ENCODE assay signal across 1 cellular context in genomic region chr10:124708246-124708779, GRCh38.
TF ChIP-seq lines count a peak whose summit lies in the region.

No MANE protein-coding gene starts in this region.

TF ChIP-seq in HepG2, 621 proteins besides CTCF, POLR2A, EP300 and RAD21 (continued from another document and continues in another):
- no peak for TF ChIP-seq ZUFSP (CRISPR knock-in tag; IDR thresholded peaks at IDR 0.05; ENCODE audit: borderline replicate concordance)
- no peak for TF ChIP-seq POLR2G (IDR thresholded peaks at IDR 0.05; ENCODE audit: low read depth, low read length)
- peak; percentile 49; the same call in 1 of the 2 replicates for TF ChIP-seq ZNF280D (CRISPR knock-in tag; IDR thresholded peaks at IDR 0.05)
- peak; percentile 29; the same call in 1 of the 2 replicates for TF ChIP-seq RFXAP (CRISPR knock-in tag; IDR thresholded peaks at IDR 0.05; ENCODE audit: borderline replicate concordance)
- TF ChIP-seq ZNF652 (CRISPR knock-in tag; IDR thresholded peaks at IDR 0.05; ENCODE audit: borderline replicate concordance, low read depth), result no peak; the same call in 1 of the 2 replicates
- TF ChIP-seq GATA4 (IDR thresholded peaks at IDR 0.05; ENCODE audit: borderline replicate concordance, low read depth), result no peak
- TF ChIP-seq DDIT3 (CRISPR knock-in tag; IDR thresholded peaks at IDR 0.05), result no peak
- no peak for TF ChIP-seq MEIS2 (CRISPR knock-in tag; IDR thresholded peaks at IDR 0.05)
- TF ChIP-seq AHDC1 (CRISPR knock-in tag; IDR thresholded peaks at IDR 0.05; ENCODE audit: borderline replicate concordance), result peak; percentile 88
- no peak for TF ChIP-seq AFF4 (CRISPR knock-in tag; IDR thresholded peaks at IDR 0.05)
- no peak for TF ChIP-seq MED13 (CRISPR knock-in tag; IDR thresholded peaks at IDR 0.05)
- 0 out of 2 replicates have a peak, but pooled peaks have one; percentile 49 for TF ChIP-seq ZNF609 (CRISPR knock-in tag; IDR thresholded peaks at IDR 0.05; ENCODE audit: borderline replicate concordance)
- no peak for TF ChIP-seq ZNF7 (CRISPR knock-in tag; IDR thresholded peaks at IDR 0.05)
- no peak for TF ChIP-seq PPARG (CRISPR knock-in tag; conservative IDR thresholded peaks at IDR 0.05)
- no peak for TF ChIP-seq SRY (CRISPR knock-in tag; IDR thresholded peaks at IDR 0.05)
- TF ChIP-seq PHB2 (IDR thresholded peaks at IDR 0.05; ENCODE audit: partially characterized antibody), result no peak
- TF ChIP-seq ZNF737 (CRISPR knock-in tag; IDR thresholded peaks at IDR 0.05; ENCODE audit: borderline replicate concordance), result no peak
- TF ChIP-seq ZNF577 (CRISPR knock-in tag; IDR thresholded peaks at IDR 0.05; ENCODE audit: borderline replicate concordance, low read depth), result no peak
- peak; percentile 72; the same call in 1 of the 2 replicates for TF ChIP-seq ETV5 (CRISPR knock-in tag; IDR thresholded peaks at IDR 0.05; ENCODE audit: borderline replicate concordance)
- no peak for TF ChIP-seq SMAD9 (CRISPR knock-in tag; IDR thresholded peaks at IDR 0.05)
- no peak; the same call in 1 of the 2 replicates for TF ChIP-seq HNF4G (IDR thresholded peaks at IDR 0.05; ENCODE audit: borderline replicate concordance, low read depth, low read length)
- TF ChIP-seq HNF4G (CRISPR knock-in tag; IDR thresholded peaks at IDR 0.05; ENCODE audit: borderline replicate concordance, low read depth), result peak; percentile 43; the same call in 1 of the 2 replicates
- TF ChIP-seq HOXA7 (CRISPR knock-in tag; IDR thresholded peaks at IDR 0.05), result no peak
- TF ChIP-seq ZNF343 (CRISPR knock-in tag; IDR thresholded peaks at IDR 0.05), result no peak
- TF ChIP-seq ZNF235 (CRISPR knock-in tag; IDR thresholded peaks at IDR 0.05; ENCODE audit: borderline replicate concordance), result no peak
- TF ChIP-seq HIVEP1 (CRISPR knock-in tag; IDR thresholded peaks at IDR 0.05), result 0 out of 2 replicates have a peak, but pooled peaks have one; percentile 56
- peak; percentile 41; the same call in 1 of the 2 replicates for TF ChIP-seq ZNF598 (CRISPR knock-in tag; IDR thresholded peaks at IDR 0.05; ENCODE audit: borderline replicate concordance)
- TF ChIP-seq IKZF5 (CRISPR knock-in tag; IDR thresholded peaks at IDR 0.05), result 0 out of 2 replicates have a peak, but pooled peaks have one; percentile 25
- TF ChIP-seq ZNF367 (CRISPR knock-in tag; IDR thresholded peaks at IDR 0.05; ENCODE audit: borderline replicate concordance), result no peak
- TF ChIP-seq ZGPAT (CRISPR knock-in tag; IDR thresholded peaks at IDR 0.05), result peak; percentile 50; the same call in 1 of the 2 replicates
- TF ChIP-seq ZSCAN20 (CRISPR knock-in tag; IDR thresholded peaks at IDR 0.05; ENCODE audit: borderline replicate concordance), result no peak
- peak; percentile 20; the same call in 1 of the 2 replicates for TF ChIP-seq ZNF292 (CRISPR knock-in tag; IDR thresholded peaks at IDR 0.05; ENCODE audit: borderline replicate concordance, low read depth)
- 0 out of 2 replicates have a peak, but pooled peaks have one; percentile 22 for TF ChIP-seq ATF7-NPFF (CRISPR knock-in tag; IDR thresholded peaks at IDR 0.05; ENCODE audit: low read depth)
- no peak for TF ChIP-seq ATM (IDR thresholded peaks at IDR 0.05; ENCODE audit: borderline replicate concordance)
- TF ChIP-seq ZBTB21 (CRISPR knock-in tag; IDR thresholded peaks at IDR 0.05), result no peak
- TF ChIP-seq ZNF335 (CRISPR knock-in tag; IDR thresholded peaks at IDR 0.05), result no peak
- no peak for TF ChIP-seq SALL2 (CRISPR knock-in tag; IDR thresholded peaks at IDR 0.05)
